1 cellular context compared by ENCODE assay signal in genomic region chr17:41705271-41705991, GRCh38.
TF ChIP-seq lines count a peak whose summit lies in the region.

No MANE protein-coding gene starts in this region.

TF ChIP-seq in IMR-90, 13 proteins besides CTCF, POLR2A, EP300 and RAD21 (continued from another document):
- TF ChIP-seq MXI1 (IDR thresholded peaks at IDR 0.05; ENCODE audit: borderline replicate concordance, low read depth, low read length) (no peak), FOS (IDR thresholded peaks at IDR 0.05; ENCODE audit: low read depth, low read length) (no peak), ELK1 (IDR thresholded peaks at IDR 0.05; ENCODE audit: borderline replicate concordance, low read depth, low read length) (no peak), MAZ (IDR thresholded peaks at IDR 0.05; ENCODE audit: borderline replicate concordance, low read depth, low read length) (no peak), CHD1 (IDR thresholded peaks at IDR 0.05; ENCODE audit: low read depth, low read length) (no peak)
